In the genomic region with DNA sequence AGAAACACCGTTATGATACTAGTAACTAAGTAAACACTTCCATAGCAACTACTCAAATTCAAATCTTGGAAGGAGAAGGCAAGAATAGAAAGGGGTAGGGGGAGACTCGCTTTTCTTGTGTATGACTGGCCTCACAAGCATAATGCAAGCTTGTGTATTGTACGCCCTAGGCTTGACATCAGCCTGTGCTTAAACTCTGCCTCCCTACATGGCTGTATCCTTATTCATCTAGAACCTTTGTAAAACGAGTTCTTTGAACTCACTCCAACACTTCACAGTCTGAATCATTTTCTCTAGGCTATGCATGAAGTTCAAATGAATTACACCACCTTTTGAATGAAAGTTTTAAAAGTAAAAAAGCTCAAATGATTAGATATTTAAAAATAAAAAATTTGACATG, we compare ENCODE assay signal across 20 cellular contexts.
DNase-seq lines count a peak whose midpoint lies in the region; ATAC-seq and TF ChIP-seq lines count a peak whose summit lies in the region.
"Had no signal": no experiment of that assay in that cellular context is flagged by ENCODE, and none has a peak within 500 bp of the region (broad histone marks: within the 10 kb centered on the region; RNA-seq: fewer than 3 reads in every experiment).

No MANE protein-coding gene starts in this region.

- TF ChIP-seq CTCF in epithelial cell of esophagus (IDR thresholded peaks at IDR 0.05; ENCODE audit: insufficient read depth, low read depth, low read length, missing control alignments), result no peak

- ATAC-seq in HG02642 (IDR thresholded peaks at IDR 0.05; ENCODE audit: poor library complexity, unreplicated experiment), result no peak
- ATAC-seq in left lobe of liver, result no peak
- ATAC-seq: GM12878 had no signal

- DNase-seq in NCI-H226 (peak; percentile 54), amniotic epithelial cell (ENCODE audit: low read depth) (peak; percentile 4), epithelial cell of esophagus (ENCODE audit: low read depth) (peak; percentile 48), renal cortical epithelial cell (ENCODE audit: low read depth) (peak; percentile 0), HCEC 1CT (no peak), left lobe of liver (ENCODE audit: low spot score) (no peak)
- DNase-seq: CD4-positive, alpha-beta T cell; COR-L47; DMS79; KG1; NCI-H1092 treated with DMSO at 0.1 percent for 48 hours; NCI-H1436 treated with DMSO at 0.1 percent for 48 hours; NCI-H1930; NCI-H345; NCI-H524; NCI-H82; SJCRH30 had no signal

- no peak overlapping the region for H3K4me3 ChIP-seq in epithelial cell of esophagus (ENCODE audit: low read length)
- H3K4me3 ChIP-seq: BLaER1, GM12878, SJCRH30 had no signal

Comparison
In these comparisons a context has a peak if more than half of its experiments do, and no peak if none do; other contexts are left out.
1. DNase-seq: peak in NCI-H226 (single experiment), amniotic epithelial cell (single experiment), epithelial cell of esophagus (single experiment) and renal cortical epithelial cell (single experiment); none in HCEC 1CT (single experiment) and left lobe of liver (single experiment).